8 cellular contexts compared by ENCODE assay signal in genomic region chr2:68318686-68319396, GRCh38. TPM values are rescaled to one million over a fixed set of nuclear protein-coding genes. Genes with fewer than 3 reads are reported as not detected.
A peak's percentile ranks its signal among the peaks of the same experiment; 100 is the strongest.
DNase-seq lines count a peak whose midpoint lies in the region; ATAC-seq, FAIRE-seq and TF ChIP-seq lines count a peak whose summit lies in the region.

No MANE protein-coding gene starts in this region.

- peak; percentile 15 for DNase-seq in CD1c-positive myeloid dendritic cell (ENCODE audit: extremely low spot score)
- DNase-seq in H1 (ENCODE audit: low read depth in 1 of 2, low spot score in 2 of 2) = no peak
- no peak for DNase-seq in stimulated activated naive CD4-positive, alpha-beta T cell treated with Interleukin-2 at 50 U/mL for 16 hours (lab: John Stamatoyannopoulos, UW)
- no peak for DNase-seq in MV-4-11 (lab: John Stamatoyannopoulos, UW)

- TF ChIP-seq RAD21 in H1 (IDR thresholded peaks at IDR 0.05 in 1 of 2, conservative IDR thresholded peaks at IDR 0.05 in 1 of 2; ENCODE audit: low read depth in 2 of 2, low read length in 2 of 2) = no peak

- no peak overlapping the region for H3K4ac ChIP-seq in H1 (replicated peaks; ENCODE audit: insufficient read length, low read depth, low read length)

- peak overlapping the region; percentile 56 for H3K4me3 ChIP-seq in OCI-LY1 (ENCODE audit: low read depth, low read length, poor library complexity, severe bottlenecking)
- H3K4me3 ChIP-seq in H1 (ENCODE audit: extremely low read depth in 1 of 4, insufficient read depth in 2 of 4, low read depth in 3 of 4, low read length in 4 of 4) = peak overlapping the region; percentile 61 to 77 (median 76)
- H3K4me3 ChIP-seq in mononuclear cell (ENCODE audit: low read length) = peak overlapping the region; percentile 35
- H3K4me3 ChIP-seq in urinary bladder (ENCODE audit: low read depth, low read length) = peak overlapping the region; percentile 61

- TF ChIP-seq EP300 in H1 (IDR thresholded peaks at IDR 0.05; ENCODE audit: borderline replicate concordance in 1 of 2, low read depth in 2 of 2, low read length in 2 of 2) = no peak

- CTCF ChIA-PET in H1 (lab: Charles Lee; ENCODE audit: partially characterized antibody) = interaction anchor here (0.6 to 2.5 kb wide), 7 partner anchors 9 to 59 kb away, joined by 3 to 12 read pairs (median 3); no protein-coding TSS in a partner anchor

- no peak overlapping the region for H2AFZ ChIP-seq in OCI-LY1 (ENCODE audit: low read length)
- H2AFZ ChIP-seq in H1 (ENCODE audit: low read length) = peak overlapping the region; percentile 91

- no peak overlapping the region for H2BK120ac ChIP-seq in H1 (replicated peaks; ENCODE audit: low read depth, low read length)

- TF ChIP-seq POLR2A in H1 (IDR thresholded peaks at IDR 0.05; ENCODE audit: control extremely low read depth in 1 of 2, low read depth in 2 of 2, low read length in 2 of 2) = no peak

- no peak overlapping the region for H3K27ac ChIP-seq in OCI-LY1 (ENCODE audit: low read depth, low read length, poor library complexity, severe bottlenecking)
- H3K27ac ChIP-seq in H1 (ENCODE audit: low read depth, low read length) = no peak overlapping the region
- H3K27ac ChIP-seq in urinary bladder (ENCODE audit: low read depth) = peak overlapping the region; percentile 95

- H2BK15ac ChIP-seq in H1 (ENCODE audit: low read length) = peak overlapping the region; percentile 61; the same call in 1 of the 2 replicates

- no peaks in the 10 kb centered on the region for H3K9me2 ChIP-seq in OCI-LY1 (ENCODE audit: low read depth, low read length)

- peaks cover 19% of the 10 kb centered on the region; the same call in 1 of the 2 replicates for H3K23me2 ChIP-seq in H1 (ENCODE audit: low read depth, low read length)

- H3K79me2 ChIP-seq in OCI-LY1 (ENCODE audit: insufficient read depth, low read length) (no peaks in the 10 kb centered on the region), H1 (ENCODE audit: control insufficient read depth in 1 of 2, insufficient read depth in 2 of 2, low read length in 2 of 2) (no peaks in the 10 kb centered on the region)

- no peaks in the 10 kb centered on the region for H4K20me1 ChIP-seq in OCI-LY1 (ENCODE audit: insufficient read depth, low read length)
- H4K20me1 ChIP-seq in H1 (replicated peaks in 1 of 2; ENCODE audit: control insufficient read depth in 1 of 2, insufficient read depth in 2 of 2, low read length in 2 of 2) = no peaks in the 10 kb centered on the region

- WGBS in H1 (ENCODE audit: extremely low coverage in 1 of 2, insufficient coverage in 1 of 2, insufficient read length in 1 of 2, insufficient replicate concordance in 2 of 2, low coverage in 1 of 2, low lambda C conversion rate in 2 of 2, missing lambda C conversion rate in 1 of 2), 2 experiments = 3% methylated on average over 31 of the region's 40 CpGs; no CpG with 5 or more reads in 1 of the 2 experiments
- 3% methylated on average over 40 of the region's 40 CpGs for WGBS in urinary bladder

- FAIRE-seq in H1 (lab: Jason Lieb, UNC) = no peak

- H3K27me3 ChIP-seq in OCI-LY1 (ENCODE audit: insufficient read depth, low read length) = peaks cover 8% of the 10 kb centered on the region; the same call in 1 of the 2 replicates
- peaks cover 0 to 32% (median 26%) of the 10 kb centered on the region in 4 experiments; a peak in 6 of 7 replicates for H3K27me3 ChIP-seq in H1 (replicated peaks in 1 of 4; ENCODE audit: control insufficient read depth in 3 of 4, extremely low read depth in 1 of 4, insufficient read depth in 3 of 4, low read length in 3 of 4)
- H3K27me3 ChIP-seq in mononuclear cell (ENCODE audit: insufficient read depth, low read length) = peaks cover 41% of the 10 kb centered on the region

- no peaks in the 10 kb centered on the region for H3F3A ChIP-seq in OCI-LY1 (ENCODE audit: insufficient read depth, low read length)

- H2AK5ac ChIP-seq in H1 (ENCODE audit: low read depth, low read length) = no peak overlapping the region

- H3K4me2 ChIP-seq in OCI-LY1 (ENCODE audit: low read length) (peak overlapping the region; percentile 71), H1 (ENCODE audit: insufficient read depth in 1 of 2, low read depth in 2 of 2, low read length in 2 of 2) (peak overlapping the region; percentile 96 to 99)

- POLR2A ChIA-PET in H1 (lab: Charles Lee; ENCODE audit: partially characterized antibody) = interaction anchor here (1.3 kb wide), 1 partner anchor 41 kb away, joined by 3 read pairs; no protein-coding TSS in a partner anchor

- H4K91ac ChIP-seq in H1 (replicated peaks; ENCODE audit: insufficient read length, low read length) = no peak overlapping the region

- no peak for ATAC-seq in HG03354 (IDR thresholded peaks at IDR 0.05; ENCODE audit: poor library complexity, severe bottlenecking, unreplicated experiment)

- H3K4me1 ChIP-seq in OCI-LY1 (ENCODE audit: insufficient read depth, low read length, severe bottlenecking) = peaks cover 14% of the 10 kb centered on the region
- H3K4me1 ChIP-seq in H1 (replicated peaks in 1 of 4; ENCODE audit: control insufficient read depth in 3 of 4, insufficient read depth in 4 of 4, low read length in 3 of 4) = peaks cover 0 to 3% (median 0%) of the 10 kb centered on the region in 4 experiments; a peak in 1 of 7 replicates
- H3K4me1 ChIP-seq in mononuclear cell (ENCODE audit: insufficient read depth, low read length) = peaks cover 20% of the 10 kb centered on the region
- peaks cover 1% of the 10 kb centered on the region for H3K4me1 ChIP-seq in urinary bladder (ENCODE audit: insufficient read depth)

- H3K23ac ChIP-seq in H1 (ENCODE audit: insufficient read length) = no peak overlapping the region

- peak overlapping the region; percentile 32 for H3K56ac ChIP-seq in H1 (replicated peaks; ENCODE audit: insufficient read length, low read depth, low read length)

- no peak overlapping the region for H4K5ac ChIP-seq in H1 (ENCODE audit: insufficient read length, low read depth, low read length)

- no peak overlapping the region for H2BK12ac ChIP-seq in H1 (ENCODE audit: low read depth, low read length)

- H4K8ac ChIP-seq in H1 (ENCODE audit: extremely low read depth, insufficient read depth, low read length) = no peak overlapping the region; the same call in 1 of the 2 replicates

- H3K36me3 ChIP-seq in OCI-LY1 (ENCODE audit: insufficient read depth, low read length) (no peaks in the 10 kb centered on the region), H1 (ENCODE audit: control insufficient read depth in 2 of 4, insufficient read depth in 4 of 4, low read length in 3 of 4) (no peaks in the 10 kb centered on the region), urinary bladder (ENCODE audit: insufficient read depth) (no peaks in the 10 kb centered on the region)

- peak overlapping the region; percentile 32 for H3K18ac ChIP-seq in H1 (ENCODE audit: extremely low read depth, low read length)

- no peak overlapping the region for H2BK5ac ChIP-seq in H1 (ENCODE audit: low read depth, low read length)

- H3K79me1 ChIP-seq in H1 (ENCODE audit: low read depth, low read length) = no peaks in the 10 kb centered on the region

- no peaks in the 10 kb centered on the region for H3K9me3 ChIP-seq in OCI-LY1 (ENCODE audit: low read length)
- H3K9me3 ChIP-seq in H1 (ENCODE audit: insufficient read depth in 2 of 2, low read depth in 1 of 2, low read length in 1 of 2) = no peaks in the 10 kb centered on the region
- H3K9me3 ChIP-seq in mononuclear cell (ENCODE audit: low read depth, low read length) = no peaks in the 10 kb centered on the region

- no peak overlapping the region for H3K9ac ChIP-seq in OCI-LY1 (ENCODE audit: low read length)
- peak overlapping the region in 1 of 4 experiments; percentile 30; a peak in 2 of 7 replicates for H3K9ac ChIP-seq in H1 (replicated peaks in 1 of 4; ENCODE audit: extremely low read depth in 1 of 4, low read depth in 3 of 4, low read length in 3 of 4)

- no peak overlapping the region for H3K14ac ChIP-seq in H1 (ENCODE audit: insufficient read length)

- no peak overlapping the region for H2BK20ac ChIP-seq in H1 (ENCODE audit: low read length)

- TF ChIP-seq CTCF in OCI-LY1 (IDR thresholded peaks at IDR 0.05; ENCODE audit: low read length) = no peak
- peak in 1 of 3 experiments; percentile 1; a peak in 1 of 4 replicates for TF ChIP-seq CTCF in H1 (IDR thresholded peaks at IDR 0.05; ENCODE audit: control extremely low read depth in 1 of 3, insufficient read depth in 1 of 3, low read depth in 1 of 3, low read length in 3 of 3)

TF ChIP-seq in H1, 55 proteins besides CTCF, POLR2A, EP300 and RAD21 (continues in another document):
- TF ChIP-seq TAF7 (optimal IDR thresholded peaks at IDR 0.05; ENCODE audit: borderline replicate concordance, low read depth, low read length) = no peak
- no peak for TF ChIP-seq GABPA (IDR thresholded peaks at IDR 0.05; ENCODE audit: borderline replicate concordance, insufficient read depth, low read length)
- TF ChIP-seq RBBP5 (IDR thresholded peaks at IDR 0.05; ENCODE audit: borderline replicate concordance, low read depth, low read length) = no peak; the same call in 1 of the 2 replicates

RNA-seq across cellular contexts. Expression of gene CNRIP1, which starts 0.9 kb away (rescaled TPM):
- total RNA-seq in H1 (2021; fragmentation: NEBNext Ultra II Directional; extraction: Animal tissue kit (Norgen Biotek cat#: 25700)) = 4.6 and 5.7 TPM in 2 replicates
- polyA plus RNA-seq in H1 (2011; rRNA removed) = 5.0 and 7.0 TPM in 2 replicates
- 5.7 TPM for polyA plus RNA-seq in H1 (2011; cell fraction: cytosol; rRNA removed)
- polyA plus RNA-seq in H1 (2011; cell fraction: nucleus; rRNA removed) = 2.4 TPM
- 4.1 to 5.5 TPM (median 5.0 TPM) in 4 replicates for polyA plus RNA-seq in H1 (2012, experiment 1 of 2)
- 3.1 TPM for polyA plus RNA-seq in H1 (2012, experiment 2 of 2)
- 5.1 TPM for polyA plus RNA-seq in H1 (2013, experiment 1 of 2)
- polyA plus RNA-seq in H1 (2013, experiment 2 of 2) = 5.2 TPM
- polyA minus RNA-seq in H1 (2011; rRNA and poly(A)+ RNA removed) = 3.4 and 3.5 TPM in 2 replicates
- 3.7 TPM for polyA minus RNA-seq in H1 (2011; cell fraction: cytosol; rRNA and poly(A)+ RNA removed)
- 2.6 TPM for polyA minus RNA-seq in H1 (2011; cell fraction: nucleus; rRNA and poly(A)+ RNA removed)
- not detected for total RNA-seq in mononuclear cell
- total RNA-seq in urinary bladder = 38.0 TPM
- polyA plus RNA-seq in urinary bladder = 41.5 TPM

RNA-seq across cellular contexts. Expression of gene PLEK, which starts 46.2 kb away (rescaled TPM):
- not detected in 2 replicates for total RNA-seq in H1 (2021; fragmentation: NEBNext Ultra II Directional; extraction: Animal tissue kit (Norgen Biotek cat#: 25700))
- not detected in 2 replicates for polyA plus RNA-seq in H1 (2011; rRNA removed)
- not detected for polyA plus RNA-seq in H1 (2011; cell fraction: cytosol; rRNA removed)
- polyA plus RNA-seq in H1 (2011; cell fraction: nucleus; rRNA removed) = not detected
- not detected in 4 replicates for polyA plus RNA-seq in H1 (2012, experiment 1 of 2)
- not detected for polyA plus RNA-seq in H1 (2012, experiment 2 of 2)
- polyA plus RNA-seq in H1 (2013, experiment 1 of 2) = not detected
- polyA plus RNA-seq in H1 (2013, experiment 2 of 2) = not detected
- not detected in 2 replicates for polyA minus RNA-seq in H1 (2011; rRNA and poly(A)+ RNA removed)
- not detected for polyA minus RNA-seq in H1 (2011; cell fraction: cytosol; rRNA and poly(A)+ RNA removed)
- not detected for polyA minus RNA-seq in H1 (2011; cell fraction: nucleus; rRNA and poly(A)+ RNA removed)
- total RNA-seq in mononuclear cell = 474 TPM
- total RNA-seq in urinary bladder = 12.4 TPM
- polyA plus RNA-seq in urinary bladder = 4.7 TPM

Comparison
In these comparisons a context has a peak if more than half of its experiments do, and no peak if none do; other contexts are left out.
1. RNA of gene PLEK, which starts 46.2 kb away (total RNA-seq): 474 TPM in mononuclear cell (single experiment); 12.4 TPM in urinary bladder (single experiment) and not detected in H1; every median in the first group is over 10 times any median in the second.
2. Peak in every context shown above with its lines, with median percentiles within 50 percentile points of each other: H3K4me3 ChIP-seq.